9 cellular contexts compared by ENCODE assay signal in genomic region chr18:33201509-33201926, GRCh38.
DNase-seq lines count a peak whose midpoint lies in the region; ATAC-seq, FAIRE-seq and TF ChIP-seq lines count a peak whose summit lies in the region.
"Had no signal": no experiment of that assay in that cellular context is flagged by ENCODE, and none has a peak within 500 bp of the region (broad histone marks: within the 10 kb centered on the region; RNA-seq: fewer than 3 reads in every experiment).

No MANE protein-coding gene starts in this region.

- ATAC-seq in A549 (no peak), HG03432 (IDR thresholded peaks at IDR 0.05; ENCODE audit: unreplicated experiment) (no peak), HG02973 (IDR thresholded peaks at IDR 0.05; ENCODE audit: unreplicated experiment) (no peak), HG02571 (IDR thresholded peaks at IDR 0.05; ENCODE audit: unreplicated experiment) (no peak)
- no peak for ATAC-seq in activated CD8-positive, alpha-beta T cell treated with anti-CD3 and anti-CD28 coated beads for 36 hours

- TF ChIP-seq CTCF in A549 (IDR thresholded peaks at IDR 0.05) (peak; percentile 14; the same call in 1 of the 3 replicates), adrenal gland (IDR thresholded peaks at IDR 0.05) (peak in 4 of 6 experiments; percentile 15 to 37 (median 27)), kidney (IDR thresholded peaks at IDR 0.05; ENCODE audit: borderline replicate concordance, extremely low read depth, insufficient read depth) (peak; percentile 33)
- TF ChIP-seq CTCF in activated CD8-positive, alpha-beta T cell treated with anti-CD3 and anti-CD28 coated beads for 36 hours (IDR thresholded peaks at IDR 0.05) = no peak

- no peak overlapping the region for H3K27ac ChIP-seq in A549
- H3K27ac ChIP-seq in adrenal gland = no peak overlapping the region
- no peak overlapping the region for H3K27ac ChIP-seq in kidney (ENCODE audit: low read depth in 2 of 2, low read length in 2 of 2)

- WGBS in A549 (ENCODE audit: missing lambda C conversion rate) = 4% methylated on average over 8 of the region's 8 CpGs
- 7 to 15% (median 10%) methylated on average over 8 of the region's 8 CpGs for WGBS in adrenal gland, 4 donors

- FAIRE-seq in A549 (lab: Jason Lieb, UNC) (no peak), kidney (lab: Jason Lieb, UNC) (no peak)

- intact Hi-C loops in adrenal gland (cut with DNase I) (no loop called here), kidney (cut with DNase I) (no loop called here)
- intact Hi-C loops in activated CD8-positive, alpha-beta T cell treated with anti-CD3 and anti-CD28 coated beads for 36 hours (cut with micrococcal nuclease) = no loop called here

- H3K4me3 Mint-ChIP-seq in activated CD8-positive, alpha-beta T cell treated with anti-CD3 and anti-CD28 coated beads for 36 hours = no peak overlapping the region

- DNase-seq in A549 (ENCODE audit: low read depth in 1 of 2, low spot score in 1 of 2) (peak in 1 of 2 experiments; percentile 6), HK-2 (ENCODE audit: unreplicated experiment) (peak; percentile 5), adrenal gland (peak in 3 of 7 donors; percentile 7 to 23 (median 10)), kidney (no peak)
- no peak for DNase-seq in activated CD8-positive, alpha-beta T cell treated with anti-CD3 and anti-CD28 coated beads for 36 hours

- no peak overlapping the region for H3K9ac ChIP-seq in kidney (ENCODE audit: low read length in 2 of 2)

- H3K36me3 Mint-ChIP-seq in activated CD8-positive, alpha-beta T cell treated with anti-CD3 and anti-CD28 coated beads for 36 hours (ENCODE audit: low read depth) = no peaks in the 10 kb centered on the region

- no peak for TF ChIP-seq POLR2A in A549 (IDR thresholded peaks at IDR 0.05; ENCODE audit: low read length)
- TF ChIP-seq POLR2A in adrenal gland (IDR thresholded peaks at IDR 0.05) = no peak

- POLR2A ChIA-PET in A549 (lab: Yijun Ruan, JAX) = no interaction called here
- POLR2A ChIA-PET in activated CD8-positive, alpha-beta T cell treated with anti-CD3 and anti-CD28 coated beads for 36 hours (lab: Charles Lee) = no interaction called here

- no peak for TF ChIP-seq RAD21 in A549 (conservative IDR thresholded peaks at IDR 0.05 in 1 of 2, IDR thresholded peaks at IDR 0.05 in 1 of 2)

- H3K36me3 ChIP-seq in adrenal gland (replicated peaks in 1 of 2) (no peaks in the 10 kb centered on the region), kidney (ENCODE audit: control insufficient read depth in 1 of 2, insufficient read depth in 2 of 2, low read length in 2 of 2) (no peaks in the 10 kb centered on the region)

- no peaks in the 10 kb centered on the region for H3K27me3 Mint-ChIP-seq in activated CD8-positive, alpha-beta T cell treated with anti-CD3 and anti-CD28 coated beads for 36 hours

- H3K4me1 ChIP-seq in A549 (no peaks in the 10 kb centered on the region), adrenal gland (replicated peaks in 1 of 2) (no peaks in the 10 kb centered on the region), kidney (ENCODE audit: control insufficient read depth in 1 of 2, insufficient read depth in 1 of 2, low read depth in 1 of 2, low read length in 2 of 2) (no peaks in the 10 kb centered on the region)

- H3K27me3 ChIP-seq in adrenal gland = no peaks in the 10 kb centered on the region

- H3K9me3 ChIP-seq in A549 (no peaks in the 10 kb centered on the region), adrenal gland (replicated peaks in 1 of 3) (no peaks in the 10 kb centered on the region), kidney (ENCODE audit: control insufficient read depth in 1 of 2, low read length in 2 of 2) (no peaks in the 10 kb centered on the region)

- H3K9me3 Mint-ChIP-seq in activated CD8-positive, alpha-beta T cell treated with anti-CD3 and anti-CD28 coated beads for 36 hours = no peaks in the 10 kb centered on the region

- H3K4me3 ChIP-seq in A549 = no peak overlapping the region
- peak overlapping the region in 1 of 4 donors; percentile 3 for H3K4me3 ChIP-seq in adrenal gland
- H3K4me3 ChIP-seq in kidney (ENCODE audit: low read length in 2 of 2) = peak overlapping the region in 1 of 2 donors; percentile 30
- H3K4me3 ChIP-seq: lung had no signal

- no peaks in the 10 kb centered on the region for H3K4me1 Mint-ChIP-seq in activated CD8-positive, alpha-beta T cell treated with anti-CD3 and anti-CD28 coated beads for 36 hours (ENCODE audit: low read depth)

- no peak overlapping the region for H3K4me2 ChIP-seq in A549

- CTCF ChIA-PET in A549 (lab: Yijun Ruan, JAX) = interaction anchor here (1.0 to 1.2 kb wide), 2 partner anchors 8 to 10 kb away, joined by 3 to 6 read pairs; no protein-coding TSS in a partner anchor
- CTCF ChIA-PET in activated CD8-positive, alpha-beta T cell treated with anti-CD3 and anti-CD28 coated beads for 36 hours (lab: Charles Lee) = interaction anchor here (1.4 kb wide), 1 partner anchor 12 kb away, joined by 3 read pairs; no protein-coding TSS in a partner anchor

- TF ChIP-seq EP300 in A549 (IDR thresholded peaks at IDR 0.05) = no peak

- no peak overlapping the region for H3K27ac Mint-ChIP-seq in activated CD8-positive, alpha-beta T cell treated with anti-CD3 and anti-CD28 coated beads for 36 hours

TF ChIP-seq in A549, 52 proteins besides CTCF, POLR2A, EP300 and RAD21:
- TF ChIP-seq MAFK (IDR thresholded peaks at IDR 0.05; ENCODE audit: partially characterized antibody) (no peak), CBX8 (IDR thresholded peaks at IDR 0.05) (no peak), RFX5 (IDR thresholded peaks at IDR 0.05) (no peak), HOXA7 (CRISPR knock-in tag; IDR thresholded peaks at IDR 0.05) (no peak), HDAC2 (IDR thresholded peaks at IDR 0.05) (no peak), TP53 (CRISPR knock-in tag; IDR thresholded peaks at IDR 0.05) (no peak), ATOH8 (CRISPR knock-in tag; IDR thresholded peaks at IDR 0.05; ENCODE audit: low read depth) (no peak), FOSB (CRISPR knock-in tag; IDR thresholded peaks at IDR 0.05) (no peak), ZNF302 (CRISPR knock-in tag; IDR thresholded peaks at IDR 0.05) (no peak), NPAS2 (CRISPR knock-in tag; IDR thresholded peaks at IDR 0.05; ENCODE audit: borderline replicate concordance) (no peak), FOXS1 (CRISPR knock-in tag; IDR thresholded peaks at IDR 0.05) (no peak), JUN (IDR thresholded peaks at IDR 0.05) (no peak), CHD4 (IDR thresholded peaks at IDR 0.05; ENCODE audit: borderline replicate concordance) (no peak), HOXB13 (CRISPR knock-in tag; IDR thresholded peaks at IDR 0.05; ENCODE audit: low read depth) (no peak), HEYL (CRISPR knock-in tag; IDR thresholded peaks at IDR 0.05) (no peak), RCOR1 (IDR thresholded peaks at IDR 0.05; ENCODE audit: low read depth, low read length) (no peak), MYC (IDR thresholded peaks at IDR 0.05; ENCODE audit: borderline replicate concordance, low read length) (no peak), RNF2 (IDR thresholded peaks at IDR 0.05; ENCODE audit: borderline replicate concordance, low read depth) (no peak)
- TF ChIP-seq, protein P1, sequence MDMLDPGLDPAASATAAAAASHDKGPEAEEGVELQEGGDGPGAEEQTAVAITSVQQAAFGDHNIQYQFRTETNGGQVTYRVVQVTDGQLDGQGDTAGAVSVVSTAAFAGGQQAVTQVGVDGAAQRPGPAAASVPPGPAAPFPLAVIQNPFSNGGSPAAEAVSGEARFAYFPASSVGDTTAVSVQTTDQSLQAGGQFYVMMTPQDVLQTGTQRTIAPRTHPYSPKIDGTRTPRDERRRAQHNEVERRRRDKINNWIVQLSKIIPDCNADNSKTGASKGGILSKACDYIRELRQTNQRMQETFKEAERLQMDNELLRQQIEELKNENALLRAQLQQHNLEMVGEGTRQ (IDR thresholded peaks at IDR 0.05) = no peak
